Comparison of ENCODE assay signal across 17 cellular contexts in the genomic region with DNA sequence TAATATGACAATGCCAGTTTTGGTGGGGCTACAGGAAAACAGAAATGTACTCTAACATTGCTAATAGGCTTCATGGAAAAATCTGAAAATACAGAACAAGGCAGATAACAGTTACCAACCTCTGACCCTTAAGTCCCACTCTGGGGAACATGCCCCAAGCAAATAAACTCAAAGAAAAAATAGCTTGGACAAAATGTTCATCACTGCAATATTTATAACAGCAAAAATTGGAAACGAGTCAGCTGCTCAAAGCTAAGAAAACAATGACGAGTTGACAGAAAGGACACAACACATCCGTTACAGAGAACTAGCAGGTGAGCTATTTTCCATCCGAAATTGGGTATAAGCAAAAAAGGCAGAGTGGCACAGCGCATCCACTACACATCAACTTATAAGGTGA.
DNase-seq lines count a peak whose midpoint lies in the region; ATAC-seq and TF ChIP-seq lines count a peak whose summit lies in the region.
"Had no signal": no experiment of that assay in that cellular context is flagged by ENCODE, and none has a peak within 500 bp of the region (broad histone marks: within the 10 kb centered on the region; RNA-seq: fewer than 3 reads in every experiment).

No MANE protein-coding gene starts in this region.

- H2AFZ ChIP-seq in MM.1S (ENCODE audit: low read length): no peak overlapping the region

- H3K27me3 ChIP-seq in thyroid gland: no peaks in the 10 kb centered on the region
- H3K27me3 ChIP-seq in MM.1S (replicated peaks; ENCODE audit: insufficient read depth, low read length): no peaks in the 10 kb centered on the region

- DNase-seq in Right ventricle myocardium superior (no peak), cardiac septum (ENCODE audit: low spot score) (no peak), dermis microvascular lymphatic vessel endothelial cell (ENCODE audit: low read depth in 2 of 2) (peak; percentile 63 to 93), neural crest cell (ENCODE audit: low read depth, low spot score) (no peak), thyroid gland (no peak), NCI-H2081 (lab: John Stamatoyannopoulos, UW) (no peak), MM.1S (no peak)
- DNase-seq: 8988T; CD8-positive, alpha-beta memory T cell; GF-D8; KG1; NCI-H1092; NCI-H2107; NCI-H2227 treated with DMSO at 0.1 percent for 48 hours; NCI-H524 treated with DMSO at 0.1 percent for 48 hours had no signal

- H3K9me2 ChIP-seq in MM.1S (replicated peaks; ENCODE audit: insufficient read depth, low read length): no peaks in the 10 kb centered on the region

- TF ChIP-seq POLR2A in thyroid gland (IDR thresholded peaks at IDR 0.05): no peak

- no peak overlapping the region for H3K4me3 ChIP-seq in thyroid gland (replicated peaks in 1 of 3)
- H3K4me3 ChIP-seq in MM.1S (ENCODE audit: low read length): no peak overlapping the region

- H3K4me1 ChIP-seq in thyroid gland (peaks cover 55 to 84% of the 10 kb centered on the region in 2 donors), MM.1S (ENCODE audit: low read length) (no peaks in the 10 kb centered on the region)

- no peaks in the 10 kb centered on the region for H3K36me3 ChIP-seq in thyroid gland
- no peaks in the 10 kb centered on the region for H3K36me3 ChIP-seq in MM.1S (replicated peaks; ENCODE audit: insufficient read depth, low read length)

- peaks cover 88% of the 10 kb centered on the region for H3K4me1 Mint-ChIP-seq in neural crest cell

- intact Hi-C loops in Right ventricle myocardium superior (cut with DNase I) (no loop called here), cardiac septum (cut with DNase I) (no loop called here), thyroid gland (cut with DNase I) (no loop called here)

- no peak for TF ChIP-seq CTCF in neural crest cell (conservative IDR thresholded peaks at IDR 0.05)
- no peak for TF ChIP-seq CTCF in thyroid gland (IDR thresholded peaks at IDR 0.05)
- TF ChIP-seq CTCF in MM.1S (IDR thresholded peaks at IDR 0.05; ENCODE audit: low read length): no peak

- no peak overlapping the region for H3K4me2 ChIP-seq in MM.1S (ENCODE audit: low read depth, low read length)

- H3K9me3 Mint-ChIP-seq in neural crest cell: no peaks in the 10 kb centered on the region
- H3K9me3 Mint-ChIP-seq: CD8-positive, alpha-beta memory T cell had no signal

- ATAC-seq in Right ventricle myocardium superior (ENCODE audit: poor library complexity) (peak; percentile 9), HG03354 (IDR thresholded peaks at IDR 0.05; ENCODE audit: poor library complexity, severe bottlenecking, unreplicated experiment) (no peak)
- ATAC-seq: HCT116 had no signal

- H4K20me1 ChIP-seq in MM.1S (ENCODE audit: insufficient read depth, low read length): no peaks in the 10 kb centered on the region

- H3K27ac Mint-ChIP-seq in neural crest cell (ENCODE audit: unreplicated experiment): peak overlapping the region; percentile 8

- H3K9ac ChIP-seq in MM.1S (ENCODE audit: low read length): no peak overlapping the region

- H3K4me3 Mint-ChIP-seq in neural crest cell: peak overlapping the region; percentile 32
- H3K4me3 Mint-ChIP-seq: CD8-positive, alpha-beta memory T cell had no signal

- 76 to 77% methylated on average over 5 of the region's 5 CpGs for WGBS in thyroid gland, 2 donors

- H3K27me3 Mint-ChIP-seq in neural crest cell (ENCODE audit: low read depth): no peaks in the 10 kb centered on the region
- H3K27me3 Mint-ChIP-seq: CD8-positive, alpha-beta memory T cell had no signal

- no peaks in the 10 kb centered on the region for H3F3A ChIP-seq in MM.1S (ENCODE audit: insufficient read depth, low read length)

- no peaks in the 10 kb centered on the region for H3K79me2 ChIP-seq in MM.1S (ENCODE audit: low read length)

- H3K36me3 Mint-ChIP-seq in neural crest cell (ENCODE audit: low read depth): peaks cover 10% of the 10 kb centered on the region

- H3K27ac ChIP-seq in thyroid gland (peak overlapping the region in 2 of 3 donors; percentile 54 to 75), MM.1S (ENCODE audit: low read length) (no peak overlapping the region)

- no peaks in the 10 kb centered on the region for H3K9me3 ChIP-seq in thyroid gland
- H3K9me3 ChIP-seq in MM.1S (replicated peaks; ENCODE audit: insufficient read depth, low read length): no peaks in the 10 kb centered on the region

Comparison
In these comparisons a context has a peak if more than half of its experiments do, and no peak if none do; other contexts are left out.
1. DNase-seq: peak in dermis microvascular lymphatic vessel endothelial cell (2 of 2); none in Right ventricle myocardium superior (single experiment), cardiac septum (single experiment), neural crest cell (single experiment), thyroid gland (0 of 2), NCI-H2081 (0 of 2) and MM.1S (single experiment).